In genomic region chr4:146495277-146495676, GRCh38 we compare ENCODE assay signal across 1 cellular context.
TF ChIP-seq lines count a peak whose summit lies in the region.

No MANE protein-coding gene starts in this region.

TF ChIP-seq in IMR-90, 13 proteins besides CTCF, POLR2A, EP300 and RAD21 (continued from another document):
- TF ChIP-seq ELK1 (IDR thresholded peaks at IDR 0.05; ENCODE audit: borderline replicate concordance, low read depth, low read length) (no peak), BHLHE40 (IDR thresholded peaks at IDR 0.05; ENCODE audit: low read depth, low read length) (no peak), CEBPB (IDR thresholded peaks at IDR 0.05; ENCODE audit: low read depth, low read length) (no peak), NFE2L2 (IDR thresholded peaks at IDR 0.05; ENCODE audit: low read depth, low read length) (no peak), FOS (IDR thresholded peaks at IDR 0.05; ENCODE audit: low read depth, low read length) (no peak), RCOR1 (IDR thresholded peaks at IDR 0.05; ENCODE audit: insufficient replicate concordance, low read length) (no peak)
